Comparison of ENCODE assay signal across 15 cellular contexts in genomic region chr21:37636152-37636860, GRCh38.
A peak's percentile ranks its signal among the peaks of the same experiment; 100 is the strongest.
DNase-seq lines count a peak whose midpoint lies in the region; ATAC-seq, FAIRE-seq and TF ChIP-seq lines count a peak whose summit lies in the region.
"Had no signal": no experiment of that assay in that cellular context is flagged by ENCODE, and none has a peak within 500 bp of the region (broad histone marks: within the 10 kb centered on the region; RNA-seq: fewer than 3 reads in every experiment).

No MANE protein-coding gene starts in this region.

- no peak for TF ChIP-seq EP300 in H1 (IDR thresholded peaks at IDR 0.05; ENCODE audit: borderline replicate concordance in 1 of 2, low read depth in 2 of 2, low read length in 2 of 2)

- no peak for TF ChIP-seq RAD21 in H1 (IDR thresholded peaks at IDR 0.05 in 1 of 2, conservative IDR thresholded peaks at IDR 0.05 in 1 of 2; ENCODE audit: low read depth in 2 of 2, low read length in 2 of 2)

- peak overlapping the region; percentile 74 for H3K27ac ChIP-seq in ACC112 (ENCODE audit: low read depth, low read length)
- H3K27ac ChIP-seq in H1 (ENCODE audit: low read depth, low read length): no peak overlapping the region
- H3K27ac ChIP-seq in mesodermal cell (ENCODE audit: low read depth, low read length, severe bottlenecking): peak overlapping the region; percentile 43

- POLR2A ChIA-PET in H1 (lab: Charles Lee; ENCODE audit: partially characterized antibody): interaction anchor here (0.8 to 1.5 kb wide), 3 partner anchors 11 to 63 kb away, joined by 3 read pairs; no protein-coding TSS in a partner anchor

- no peak overlapping the region for H3K4ac ChIP-seq in H1 (replicated peaks; ENCODE audit: insufficient read length, low read depth, low read length)

- H2BK120ac ChIP-seq in H1 (replicated peaks; ENCODE audit: low read depth, low read length): peak overlapping the region; percentile 91

- peak overlapping the region; percentile 15 for H2AFZ ChIP-seq in ACC112 (ENCODE audit: low read length, unreplicated experiment)
- no peak overlapping the region for H2AFZ ChIP-seq in H1 (ENCODE audit: low read length)

- no peak for ATAC-seq in HG02642 (IDR thresholded peaks at IDR 0.05; ENCODE audit: poor library complexity, unreplicated experiment)
- ATAC-seq: K562 had no signal

- no peak for TF ChIP-seq POLR2A in H1 (IDR thresholded peaks at IDR 0.05; ENCODE audit: control extremely low read depth in 1 of 2, low read depth in 2 of 2, low read length in 2 of 2)

- peak overlapping the region; percentile 87 for H4K91ac ChIP-seq in H1 (replicated peaks; ENCODE audit: insufficient read length, low read length)

- no peak overlapping the region for H4K8ac ChIP-seq in H1 (ENCODE audit: extremely low read depth, insufficient read depth, low read length)

- 88% methylated on average over 8 of the region's 8 CpGs; no CpG with 5 or more reads in 1 of the 2 experiments for WGBS in H1 (ENCODE audit: extremely low coverage in 1 of 2, insufficient coverage in 1 of 2, insufficient read length in 1 of 2, insufficient replicate concordance in 2 of 2, low coverage in 1 of 2, low lambda C conversion rate in 2 of 2, missing lambda C conversion rate in 1 of 2), 2 experiments
- WGBS in mesodermal cell (ENCODE audit: insufficient coverage in 2 of 2), 2 experiments: 86 to 89% methylated on average over 5 to 7 of the region's 8 CpGs

- no peak overlapping the region for H3K4me3 ChIP-seq in ACC112 (ENCODE audit: low read depth, low read length)
- no peak overlapping the region for H3K4me3 ChIP-seq in H1 (ENCODE audit: extremely low read depth in 1 of 4, insufficient read depth in 2 of 4, low read depth in 3 of 4, low read length in 4 of 4)
- no peak overlapping the region for H3K4me3 ChIP-seq in mesodermal cell (ENCODE audit: extremely low read depth, insufficient read depth, low read length, poor library complexity, severe bottlenecking)
- H3K4me3 ChIP-seq: K562, skin epidermis had no signal

- CTCF ChIA-PET in H1 (lab: Charles Lee; ENCODE audit: partially characterized antibody): interaction anchor here (0.7 to 1.1 kb wide), 6 partner anchors 8 to 470 kb away, joined by 3 to 5 read pairs (median 3); no protein-coding TSS in a partner anchor

- no peaks in the 10 kb centered on the region for H3K79me1 ChIP-seq in H1 (ENCODE audit: low read depth, low read length)

- no peak overlapping the region for H3K23ac ChIP-seq in H1 (ENCODE audit: insufficient read length)

- H3K79me2 ChIP-seq in ACC112 (ENCODE audit: control insufficient read depth, insufficient read depth, low read length, unreplicated experiment): no peaks in the 10 kb centered on the region
- H3K79me2 ChIP-seq in H1 (ENCODE audit: control insufficient read depth in 1 of 2, insufficient read depth in 2 of 2, low read length in 2 of 2): no peaks in the 10 kb centered on the region

- H3K18ac ChIP-seq in H1 (ENCODE audit: extremely low read depth, low read length): no peak overlapping the region; the same call in 1 of the 2 replicates

- DNase-seq in LHCN-M2 (ENCODE audit: low read depth) (peak; percentile 84), H1 (ENCODE audit: low read depth in 1 of 2, low spot score in 2 of 2) (no peak), NCI-H2196 (lab: John Stamatoyannopoulos, UW; ENCODE audit: unreplicated experiment) (no peak), HuH-7.5 (ENCODE audit: low spot score) (no peak), T-helper 2 cell (no peak)
- DNase-seq: activated CD8-positive, alpha-beta memory T cell treated with anti-CD3 and anti-CD28 coated beads, Interleukin-2, amount 50 U/mL, for 48 hours; AML-193; aorta; midbrain; NCI-H2081 had no signal

- peaks cover 26% of the 10 kb centered on the region for H3K27me3 ChIP-seq in ACC112 (ENCODE audit: insufficient read depth, low read length)
- H3K27me3 ChIP-seq in H1 (replicated peaks in 1 of 4; ENCODE audit: control insufficient read depth in 3 of 4, extremely low read depth in 1 of 4, insufficient read depth in 3 of 4, low read length in 3 of 4): no peaks in the 10 kb centered on the region

- no peak for FAIRE-seq in H1 (lab: Jason Lieb, UNC)
- FAIRE-seq: K562 had no signal

- H4K20me1 ChIP-seq in H1 (replicated peaks in 1 of 2; ENCODE audit: control insufficient read depth in 1 of 2, insufficient read depth in 2 of 2, low read length in 2 of 2): no peaks in the 10 kb centered on the region

- peak overlapping the region; percentile 4; the same call in 1 of the 2 replicates for H2BK12ac ChIP-seq in H1 (ENCODE audit: low read depth, low read length)

- H4K5ac ChIP-seq in H1 (ENCODE audit: insufficient read length, low read depth, low read length): no peak overlapping the region

- H3K9ac ChIP-seq in H1 (replicated peaks in 1 of 4; ENCODE audit: extremely low read depth in 1 of 4, low read depth in 3 of 4, low read length in 3 of 4): no peak overlapping the region; a peak in 1 of 7 replicates

- TF ChIP-seq CTCF in H1 (IDR thresholded peaks at IDR 0.05; ENCODE audit: control extremely low read depth in 1 of 3, insufficient read depth in 1 of 3, low read depth in 1 of 3, low read length in 3 of 3): no peak

- H3K4me1 ChIP-seq in ACC112 (ENCODE audit: control insufficient read depth, insufficient read depth, low read length, unreplicated experiment) (peaks cover 12% of the 10 kb centered on the region), H1 (replicated peaks in 1 of 4; ENCODE audit: control insufficient read depth in 3 of 4, insufficient read depth in 4 of 4, low read length in 3 of 4) (peaks cover 0 to 6% (median 2%) of the 10 kb centered on the region in 4 experiments; a peak in 3 of 7 replicates), mesodermal cell (ENCODE audit: control insufficient read depth, insufficient read depth, low read length, poor library complexity, severe bottlenecking) (peaks cover 14% of the 10 kb centered on the region)

- no peak overlapping the region for H2BK15ac ChIP-seq in H1 (ENCODE audit: low read length)

- H3K9me3 ChIP-seq in H1 (ENCODE audit: insufficient read depth in 2 of 2, low read depth in 1 of 2, low read length in 1 of 2) (peaks cover 0 to 6% of the 10 kb centered on the region in 2 experiments; a peak in 2 of 4 replicates), mesodermal cell (ENCODE audit: control insufficient read depth, low read length) (no peaks in the 10 kb centered on the region)

- no peaks in the 10 kb centered on the region for H3K36me3 ChIP-seq in ACC112 (ENCODE audit: insufficient read depth, low read length)
- no peaks in the 10 kb centered on the region; a peak in 1 of 8 replicates for H3K36me3 ChIP-seq in H1 (ENCODE audit: control insufficient read depth in 2 of 4, insufficient read depth in 4 of 4, low read length in 3 of 4)
- no peaks in the 10 kb centered on the region for H3K36me3 ChIP-seq in mesodermal cell (ENCODE audit: control insufficient read depth, insufficient read depth, low read length)

- H3K23me2 ChIP-seq in H1 (ENCODE audit: low read depth, low read length): no peaks in the 10 kb centered on the region

- H2BK5ac ChIP-seq in H1 (ENCODE audit: low read depth, low read length): peak overlapping the region; percentile 57; the same call in 1 of the 2 replicates

- no peak overlapping the region for H3K4me2 ChIP-seq in H1 (ENCODE audit: insufficient read depth in 1 of 2, low read depth in 2 of 2, low read length in 2 of 2)

- H2BK20ac ChIP-seq in H1 (ENCODE audit: low read length): peak overlapping the region; percentile 23; the same call in 1 of the 2 replicates

- H3K56ac ChIP-seq in H1 (replicated peaks; ENCODE audit: insufficient read length, low read depth, low read length): no peak overlapping the region

- no peak overlapping the region for H3K14ac ChIP-seq in H1 (ENCODE audit: insufficient read length)

- peak overlapping the region; percentile 61; the same call in 1 of the 2 replicates for H2AK5ac ChIP-seq in H1 (ENCODE audit: low read depth, low read length)

TF ChIP-seq in H1, 55 proteins besides CTCF, POLR2A, EP300 and RAD21:
- TF ChIP-seq EGR1 (IDR thresholded peaks at IDR 0.05; ENCODE audit: borderline replicate concordance, low read depth, low read length): no peak
